15 cellular contexts compared by ENCODE assay signal in the genomic region with DNA sequence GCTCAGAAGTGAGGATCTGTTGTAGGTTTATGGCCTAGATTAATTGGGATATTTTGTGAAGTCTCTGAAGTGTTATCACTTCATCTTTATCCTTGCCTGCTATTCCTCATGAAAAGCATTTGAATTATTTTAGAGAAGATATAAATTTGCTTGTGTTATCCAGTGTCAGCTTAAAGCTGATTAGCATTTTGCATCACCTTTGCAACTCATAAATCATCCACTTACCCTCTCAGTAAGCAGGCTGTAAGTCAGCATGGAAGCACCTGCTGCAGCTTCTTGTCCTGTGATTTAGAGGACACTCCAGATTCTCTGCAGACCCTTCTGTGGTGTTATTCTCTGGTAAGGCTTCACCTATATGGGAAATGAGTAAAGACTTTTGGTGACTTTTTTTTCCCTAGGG.
"Had no signal": no experiment of that assay in that cellular context is flagged by ENCODE, and none has a peak within 500 bp of the region (broad histone marks: within the 10 kb centered on the region; RNA-seq: fewer than 3 reads in every experiment).

No MANE protein-coding gene starts in this region.

- H3K4me3 ChIP-seq: body of pancreas, colonic mucosa, lung, sigmoid colon, spleen, upper lobe of left lung had no signal

- H3K4me1 ChIP-seq: colonic mucosa had no signal

- H3K27ac Mint-ChIP-seq: activated naive CD8-positive, alpha-beta T cell treated with anti-CD3 and anti-CD28 coated beads for 36 hours; activated T-helper 1 cell treated with anti-CD3 and anti-CD28 coated beads, Interleukin-12 subunit alpha, Interleukin-12 subunit beta, Interleukin-2, Interleukin-4 antibody, amounts not matched to agents 30 ng/mL and 10 ng/mL and 1 ng/mL, durations not matched to agents 14 hours and 24 hours and 36 hours; mesothelial cell of epicardium; stimulated activated naive CD8-positive, alpha-beta T cell treated with anti-CD3 and anti-CD28 coated beads, Interleukin-15, amount 100 ng/mL, for 72 hours had no signal

- H3K27me3 ChIP-seq: body of pancreas, colonic mucosa, sigmoid colon, spleen, upper lobe of left lung had no signal

- H3K9me3 ChIP-seq: body of pancreas, colonic mucosa, sigmoid colon, spleen, upper lobe of left lung had no signal

- H3K9me3 Mint-ChIP-seq: activated naive CD8-positive, alpha-beta T cell treated with anti-CD3 and anti-CD28 coated beads for 36 hours; activated T-helper 1 cell treated with anti-CD3 and anti-CD28 coated beads, Interleukin-12 subunit alpha, Interleukin-12 subunit beta, Interleukin-2, Interleukin-4 antibody, amounts not matched to agents 30 ng/mL and 10 ng/mL and 1 ng/mL, durations not matched to agents 14 hours and 24 hours and 36 hours; mesothelial cell of epicardium; neural crest cell; stimulated activated naive CD8-positive, alpha-beta T cell treated with anti-CD3 and anti-CD28 coated beads, Interleukin-15, amount 100 ng/mL, for 72 hours had no signal

- H3K4me3 Mint-ChIP-seq: activated naive CD8-positive, alpha-beta T cell treated with anti-CD3 and anti-CD28 coated beads for 36 hours; activated T-helper 1 cell treated with anti-CD3 and anti-CD28 coated beads, Interleukin-12 subunit alpha, Interleukin-12 subunit beta, Interleukin-2, Interleukin-4 antibody, amounts not matched to agents 30 ng/mL and 10 ng/mL and 1 ng/mL, durations not matched to agents 14 hours and 24 hours and 36 hours; mesothelial cell of epicardium; neural crest cell; stimulated activated naive CD8-positive, alpha-beta T cell treated with anti-CD3 and anti-CD28 coated beads, Interleukin-15, amount 100 ng/mL, for 72 hours had no signal

- H3K36me3 Mint-ChIP-seq: activated naive CD8-positive, alpha-beta T cell treated with anti-CD3 and anti-CD28 coated beads for 36 hours; mesothelial cell of epicardium had no signal

- DNase-seq: activated CD4-positive, CD25-positive, alpha-beta regulatory T cell treated with anti-CD3 and anti-CD28 coated beads, Interleukin-2, amount 50 U/mL, for 72 hours; activated naive CD8-positive, alpha-beta T cell treated with anti-CD3 and anti-CD28 coated beads for 36 hours; amygdala; body of pancreas; caudate nucleus; colonic mucosa; islet precursor cell; sigmoid colon; spleen; stimulated activated naive CD8-positive, alpha-beta T cell treated with anti-CD3 and anti-CD28 coated beads, Interleukin-15, amount 100 ng/mL, for 72 hours; upper lobe of left lung had no signal

- H3K27me3 Mint-ChIP-seq: stimulated activated naive CD8-positive, alpha-beta T cell treated with anti-CD3 and anti-CD28 coated beads, Interleukin-15, amount 100 ng/mL, for 72 hours had no signal

- H3K36me3 ChIP-seq: colonic mucosa, sigmoid colon, spleen, upper lobe of left lung had no signal

- ATAC-seq: body of pancreas; stimulated activated naive CD8-positive, alpha-beta T cell treated with anti-CD3 and anti-CD28 coated beads, Interleukin-15, amount 100 ng/mL, for 72 hours had no signal

- H3K27ac ChIP-seq: body of pancreas, colonic mucosa, sigmoid colon, spleen, upper lobe of left lung had no signal
